In the genomic region with DNA sequence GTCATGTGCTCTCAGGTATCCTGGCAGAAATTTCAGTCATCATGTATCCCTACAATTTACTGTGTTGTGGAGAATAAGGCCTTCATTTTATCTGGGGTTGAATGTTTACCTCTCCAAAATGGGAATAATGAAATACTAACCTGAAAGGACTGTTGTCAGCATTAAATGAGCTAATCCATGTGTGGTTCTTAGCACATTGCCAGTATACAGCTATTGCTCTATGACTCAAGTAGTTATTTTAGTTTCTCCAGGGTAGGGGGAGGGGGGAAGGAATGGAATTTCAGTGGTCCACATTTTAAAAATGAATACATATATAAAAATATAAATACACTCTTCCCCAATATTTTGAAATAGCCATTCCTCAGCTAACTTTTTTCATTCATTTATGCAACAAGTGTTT, we compare ENCODE assay signal across 17 cellular contexts. TPM values are rescaled to one million over a fixed set of nuclear protein-coding genes. Genes with fewer than 3 reads are reported as not detected.
DNase-seq lines count a peak whose midpoint lies in the region; ATAC-seq and TF ChIP-seq lines count a peak whose summit lies in the region.
"Had no signal": no experiment of that assay in that cellular context is flagged by ENCODE, and none has a peak within 500 bp of the region (broad histone marks: within the 10 kb centered on the region; RNA-seq: fewer than 3 reads in every experiment).

No MANE protein-coding gene starts in this region.

- TF ChIP-seq CTCF in tibial nerve (IDR thresholded peaks at IDR 0.05) (no peak), stomach (IDR thresholded peaks at IDR 0.05) (no peak)

- no peak for ATAC-seq in stimulated activated naive CD8-positive, alpha-beta T cell treated with anti-CD3 and anti-CD28 coated beads, Interleukin-15, Interleukin-2, amounts not matched to agents 100 U/mL and 50 U/mL, for 24 hours
- no peak for ATAC-seq in activated T-helper 17 cell treated with anti-CD3 and anti-CD28 coated beads, Interleukin-2, amount 50 U/mL, for 72 hours (replicated peaks)
- ATAC-seq: right cardiac atrium; stimulated activated memory B cell treated with anti-CD40 and anti-IgM and Interleukin-4, amounts not matched to agents 10 μg/mL and 1 μg/mL and 100 μg/mL, for 72 hours had no signal

- H3K27me3 ChIP-seq in tibial nerve (no peaks in the 10 kb centered on the region), stomach (peaks cover 0 to 8% (median 0%) of the 10 kb centered on the region in 3 donors)
- H3K27me3 ChIP-seq: vagina had no signal

- H3K9me3 Mint-ChIP-seq in stimulated activated naive CD8-positive, alpha-beta T cell treated with anti-CD3 and anti-CD28 coated beads, Interleukin-15, Interleukin-2, amounts not matched to agents 100 ng/mL and 50 ng/mL, for 24 hours: no peaks in the 10 kb centered on the region
- no peaks in the 10 kb centered on the region for H3K9me3 Mint-ChIP-seq in activated T-helper 17 cell treated with anti-CD3 and anti-CD28 coated beads, Interleukin-2, amount 50 U/mL, for 72 hours
- H3K9me3 Mint-ChIP-seq: endodermal cell; IgD-negative memory B cell; nephron; stimulated activated memory B cell treated with anti-CD40 and anti-IgM and Interleukin-4, amounts not matched to agents 10 μg/mL and 1 μg/mL and 100 μg/mL, for 72 hours had no signal

- no peaks in the 10 kb centered on the region for H3K36me3 ChIP-seq in tibial nerve
- no peaks in the 10 kb centered on the region for H3K36me3 ChIP-seq in stomach
- H3K36me3 ChIP-seq: vagina had no signal

- H3K4me1 Mint-ChIP-seq in stimulated activated naive CD8-positive, alpha-beta T cell treated with anti-CD3 and anti-CD28 coated beads, Interleukin-15, Interleukin-2, amounts not matched to agents 100 ng/mL and 50 ng/mL, for 24 hours (ENCODE audit: low read depth): peaks cover 85% of the 10 kb centered on the region
- H3K4me1 Mint-ChIP-seq in activated T-helper 17 cell treated with anti-CD3 and anti-CD28 coated beads, Interleukin-2, amount 50 U/mL, for 72 hours: peaks cover 59% of the 10 kb centered on the region

- TF ChIP-seq POLR2A in tibial nerve (IDR thresholded peaks at IDR 0.05) (no peak), stomach (IDR thresholded peaks at IDR 0.05) (no peak)

- peak overlapping the region; percentile 75 for H3K27ac Mint-ChIP-seq in stimulated activated naive CD8-positive, alpha-beta T cell treated with anti-CD3 and anti-CD28 coated beads, Interleukin-15, Interleukin-2, amounts not matched to agents 100 ng/mL and 50 ng/mL, for 24 hours
- H3K27ac Mint-ChIP-seq in activated T-helper 17 cell treated with anti-CD3 and anti-CD28 coated beads, Interleukin-2, amount 50 U/mL, for 72 hours: peak overlapping the region; percentile 55
- H3K27ac Mint-ChIP-seq: endodermal cell; nephron; stimulated activated memory B cell treated with anti-CD40 and anti-IgM and Interleukin-4, amounts not matched to agents 10 μg/mL and 1 μg/mL and 100 μg/mL, for 72 hours had no signal

- H3K27me3 Mint-ChIP-seq in stimulated activated naive CD8-positive, alpha-beta T cell treated with anti-CD3 and anti-CD28 coated beads, Interleukin-15, Interleukin-2, amounts not matched to agents 100 ng/mL and 50 ng/mL, for 24 hours: no peaks in the 10 kb centered on the region
- H3K27me3 Mint-ChIP-seq in activated T-helper 17 cell treated with anti-CD3 and anti-CD28 coated beads, Interleukin-2, amount 50 U/mL, for 72 hours: no peaks in the 10 kb centered on the region

- TF ChIP-seq EP300 in tibial nerve (IDR thresholded peaks at IDR 0.05) (no peak), stomach (IDR thresholded peaks at IDR 0.05) (no peak)

- H3K36me3 Mint-ChIP-seq in stimulated activated naive CD8-positive, alpha-beta T cell treated with anti-CD3 and anti-CD28 coated beads, Interleukin-15, Interleukin-2, amounts not matched to agents 100 ng/mL and 50 ng/mL, for 24 hours (ENCODE audit: low read depth): peaks cover 7% of the 10 kb centered on the region
- H3K36me3 Mint-ChIP-seq in activated T-helper 17 cell treated with anti-CD3 and anti-CD28 coated beads, Interleukin-2, amount 50 U/mL, for 72 hours (ENCODE audit: low read depth): peaks cover 49% of the 10 kb centered on the region
- H3K36me3 Mint-ChIP-seq: stimulated activated memory B cell treated with anti-CD40 and anti-IgM and Interleukin-4, amounts not matched to agents 10 μg/mL and 1 μg/mL and 100 μg/mL, for 72 hours had no signal

- no peak overlapping the region for H3K27ac ChIP-seq in tibial nerve
- H3K27ac ChIP-seq in stomach: peak overlapping the region in 2 of 5 donors; percentile 4 to 32
- H3K27ac ChIP-seq: vagina had no signal

- H3K4me1 ChIP-seq in tibial nerve (peaks cover 4 to 61% (median 17%) of the 10 kb centered on the region in 4 donors), stomach (peaks cover 17 to 77% (median 47%) of the 10 kb centered on the region in 4 donors)

- peak overlapping the region; percentile 40 for H3K4me3 Mint-ChIP-seq in stimulated activated naive CD8-positive, alpha-beta T cell treated with anti-CD3 and anti-CD28 coated beads, Interleukin-15, Interleukin-2, amounts not matched to agents 100 ng/mL and 50 ng/mL, for 24 hours
- H3K4me3 Mint-ChIP-seq in activated T-helper 17 cell treated with anti-CD3 and anti-CD28 coated beads, Interleukin-2, amount 50 U/mL, for 72 hours: peak overlapping the region; percentile 81
- H3K4me3 Mint-ChIP-seq: endodermal cell; IgD-negative memory B cell; stimulated activated memory B cell treated with anti-CD40 and anti-IgM and Interleukin-4, amounts not matched to agents 10 μg/mL and 1 μg/mL and 100 μg/mL, for 72 hours had no signal

- DNase-seq in stimulated activated naive CD8-positive, alpha-beta T cell treated with anti-CD3 and anti-CD28 coated beads, Interleukin-15, Interleukin-2, amounts not matched to agents 100 U/mL and 50 U/mL, for 24 hours: no peak
- peak; percentile 72 for DNase-seq in fibroblast of gingiva (ENCODE audit: low read depth)
- no peak for DNase-seq in DMS53 (lab: John Stamatoyannopoulos, UW)
- DNase-seq in tibial nerve (ENCODE audit: low spot score in 2 of 2): no peak
- DNase-seq in HUDEP-2 (lab: John Stamatoyannopoulos, UW; ENCODE audit: unreplicated experiment in 76 of 76): no peak
- no peak for DNase-seq in stomach
- DNase-seq: COR-L47; endodermal cell; NCI-H510A; right cardiac atrium; stimulated activated CD4-positive, alpha-beta T cell treated with anti-CD3 and anti-CD28 coated beads, Interleukin-4, amount 100 ng/mL, for 4 hours had no signal

- intact Hi-C loops in stomach (cut with DNase I; ENCODE audit: low total_unique reads): no loop called here

- H3K4me3 ChIP-seq in tibial nerve (no peak overlapping the region), stomach (no peak overlapping the region)
- H3K4me3 ChIP-seq: vagina had no signal

- H3K9me3 ChIP-seq in tibial nerve (no peaks in the 10 kb centered on the region), stomach (no peaks in the 10 kb centered on the region)
- H3K9me3 ChIP-seq: vagina had no signal

RNA-seq across cellular contexts. Expression of a gene that starts 3.5 kb away (rescaled TPM):
- 100 to 1,000 TPM in 1 of 2 donors, 10 to 100 TPM in 1; 66.5 to 153 TPM for total RNA-seq in activated T-helper 17 cell treated with anti-CD3 and anti-CD28 coated beads, Interleukin-2, amount 50 U/mL, for 72 hours
- total RNA-seq in tibial nerve (100 to 1,000 TPM; 132 to 224 (median 184) TPM), stomach (100 to 1,000 TPM in 4 of 5 donors, 10 to 100 TPM in 1; 27.4 to 322 (median 218) TPM)
- polyA plus RNA-seq in stomach: 10 to 100 TPM; 37.4 to 66.5 (median 39.1) TPM
